Comparison of ENCODE assay signal across 8 cellular contexts in the genomic region with DNA sequence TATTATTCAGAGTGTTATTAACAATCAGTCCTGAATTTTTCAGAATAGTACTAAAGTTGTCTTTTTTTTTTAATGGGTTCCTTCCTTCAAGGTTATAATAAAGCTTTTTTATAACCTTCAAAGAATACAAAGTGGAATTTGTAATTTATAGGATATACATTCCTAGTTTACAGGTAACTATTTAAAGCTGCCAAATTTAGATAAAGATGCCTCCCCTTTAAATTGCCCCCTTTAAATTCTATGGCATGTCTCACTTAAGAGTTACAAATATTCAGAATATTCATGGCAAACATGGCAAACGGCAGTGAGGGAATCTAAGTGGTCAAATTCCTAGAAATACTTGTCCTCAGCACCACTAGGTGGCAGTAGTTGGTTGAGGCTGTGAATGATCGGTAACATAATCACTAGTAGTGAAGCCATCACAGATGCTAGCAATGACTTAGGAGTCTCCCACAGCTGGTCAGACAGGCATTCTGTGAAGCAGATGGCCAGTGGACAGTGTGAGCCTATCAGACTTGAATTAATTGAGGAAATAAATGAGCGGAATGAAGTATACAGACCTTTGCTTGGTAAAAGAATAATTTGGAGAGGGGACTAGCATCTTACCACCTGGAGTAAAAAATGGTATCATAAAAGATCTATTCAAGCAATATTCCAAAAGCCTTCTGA.
DNase-seq lines count a peak whose midpoint lies in the region; ATAC-seq, FAIRE-seq and TF ChIP-seq lines count a peak whose summit lies in the region.

No MANE protein-coding gene starts in this region.

- RAD21 ChIA-PET in GM12878 (lab: Charles Lee; ENCODE audit: unreplicated experiment): interaction anchor here (0.7 to 11.2 kb wide), 29 partner anchors 9 to 682 kb away, joined by 3 to 116 read pairs (median 4); partner anchors contain the start of gene CBR4

- no peaks in the 10 kb centered on the region for H4K20me1 ChIP-seq in GM12878 (ENCODE audit: control insufficient read depth, insufficient read depth)

- peaks cover 0 to 2% of the 10 kb centered on the region in 2 experiments; a peak in 2 of 4 replicates for H3K36me3 ChIP-seq in GM12878 (ENCODE audit: control insufficient read depth in 2 of 2, insufficient read depth in 2 of 2, low read length in 1 of 2)

- SMC1A ChIA-PET in GM12878 (lab: Charles Lee; ENCODE audit: uncharacterized antibody, unreplicated experiment): interaction anchor here (0.5 to 17.4 kb wide), 42 partner anchors 9 to 737 kb away, joined by 3 to 292 read pairs (median 4); partner anchors contain the start of gene CBR4

- H3K4me2 ChIP-seq in GM12878 (ENCODE audit: control insufficient read depth, insufficient read depth): no peak overlapping the region

- no peak overlapping the region for H3K9ac ChIP-seq in GM12878 (ENCODE audit: control insufficient read depth, insufficient read depth, low read length)

- H3K79me2 ChIP-seq in GM12878 (ENCODE audit: control insufficient read depth, insufficient read depth, low read length): no peaks in the 10 kb centered on the region

- FAIRE-seq in GM12878 (lab: Jason Lieb, UNC): peak; percentile 31

- POLR2A ChIA-PET in GM12878 (lab: Charles Lee): no interaction called here

- TF ChIP-seq POLR2A in GM12878 (IDR thresholded peaks at IDR 0.05; ENCODE audit: low read depth, low read length): no peak

- H3K9me3 ChIP-seq in GM12878 (replicated peaks; ENCODE audit: control insufficient read depth, insufficient read depth, low read length): no peaks in the 10 kb centered on the region

- intact Hi-C loops in GM12878 (cut with micrococcal nuclease; ENCODE audit: unreplicated experiment): loop anchor here (1.0 to 10.0 kb wide), 6 partner anchors 82 to 741 kb away; partner anchors contain the start of gene SH3RF1

- H3K4me3 ChIP-seq in GM12878: no peak overlapping the region

- in situ Hi-C loops in GM12878 (cut with MboI): loop anchor here (5.0 to 10.0 kb wide), 5 partner anchors 84 to 1121 kb away; no protein-coding TSS in a partner anchor

- CTCF ChIA-PET in GM12878 (lab: Yijun Ruan, JAX): interaction anchor here (0.6 to 14.6 kb wide), 73 partner anchors 8 to 770 kb away, joined by 3 to 362 read pairs (median 4); partner anchors contain the start of gene CBR4

- no TSS peak for BruUV-seq in GM12878 (replicated peaks; lab: Mats Ljungman, UMichigan)

- peak; percentile 68 to 73 (median 69); a peak in 5 of 6 replicates for TF ChIP-seq CTCF in GM12878 (IDR thresholded peaks at IDR 0.05 in 2 of 3, conservative IDR thresholded peaks at IDR 0.05 in 1 of 3; ENCODE audit: control insufficient read depth in 2 of 3, extremely low read depth in 1 of 3, insufficient read depth in 1 of 3, low read depth in 3 of 3, low read length in 3 of 3)

- no peak overlapping the region for H3K27ac ChIP-seq in GM12878 (ENCODE audit: control insufficient read depth, insufficient read depth)

- WGBS in GM12878 (ENCODE audit: insufficient coverage, insufficient replicate concordance, low lambda C conversion rate, missing lambda C conversion rate): 2% methylated on average over 3 of the region's 3 CpGs

- no peaks in the 10 kb centered on the region for H3K27me3 ChIP-seq in GM12878 (replicated peaks in 1 of 2; ENCODE audit: control insufficient read depth in 2 of 2, insufficient read depth in 2 of 2, low read length in 1 of 2)

- DNase-seq in activated T-cell treated with anti-CD3 and anti-CD28 coated beads for 1 hour (ENCODE audit: low read depth) (peak; percentile 41), NCI-H1694 treated with DMSO at 0.1 percent for 48 hours (lab: John Stamatoyannopoulos, UW) (peak; percentile 76), T-helper 2 cell (peak in 4 of 5 experiments; percentile 10 to 61 (median 18)), GM12878 (ENCODE audit: low read depth, low spot score) (peak; percentile 31), iPS-NIHi11 (ENCODE audit: low spot score) (peak; percentile 76)
- DNase-seq in activated T-cell treated with anti-CD3 and anti-CD28 coated beads, Interleukin-2, amount 50 U/mL, for 1 hour: no peak
- DNase-seq in stimulated activated CD4-positive, alpha-beta T cell treated with anti-CD3 and anti-CD28 coated beads, Interleukin-15, amount 100 ng/mL, for 24 hours: peak; percentile 56

- H3K4me1 ChIP-seq in GM12878 (ENCODE audit: control insufficient read depth, insufficient read depth, low read length): no peaks in the 10 kb centered on the region

- no peak for TF ChIP-seq EP300 in GM12878 (IDR thresholded peaks at IDR 0.05; ENCODE audit: borderline replicate concordance in 1 of 2, control insufficient read depth in 1 of 2, low read depth in 2 of 2, low read length in 2 of 2)

- ATAC-seq in HG02938 (IDR thresholded peaks at IDR 0.05; ENCODE audit: unreplicated experiment): peak; percentile 76
- peak; percentile 91 for ATAC-seq in GM12878

- TF ChIP-seq RAD21 in GM12878 (IDR thresholded peaks at IDR 0.05; ENCODE audit: insufficient read depth, low read depth, low read length): peak; percentile 84

- no peak overlapping the region for H2AFZ ChIP-seq in GM12878 (ENCODE audit: control insufficient read depth, low read depth, low read length)

TF ChIP-seq in GM12878, 131 proteins besides CTCF, POLR2A, EP300 and RAD21:
- TF ChIP-seq TARDBP (IDR thresholded peaks at IDR 0.05; ENCODE audit: borderline replicate concordance) (no peak), SMC3 (IDR thresholded peaks at IDR 0.05; ENCODE audit: borderline replicate concordance, low read length) (peak; percentile 75; the same call in 1 of the 2 replicates), YY1 (IDR thresholded peaks at IDR 0.05; ENCODE audit: low read depth, low read length) (peak; percentile 69), RUNX3 (IDR thresholded peaks at IDR 0.05; ENCODE audit: low read length) (peak; percentile 24; the same call in 1 of the 2 replicates), SUZ12 (IDR thresholded peaks at IDR 0.05; ENCODE audit: unreplicated experiment) (no peak)
